22 cellular contexts compared by ENCODE assay signal in genomic region chr2:29159125-29159524, GRCh38. TPM values are rescaled to one million over a fixed set of nuclear protein-coding genes. Genes with fewer than 3 reads are reported as not detected.
DNase-seq lines count a peak whose midpoint lies in the region; ATAC-seq and TF ChIP-seq lines count a peak whose summit lies in the region.
"Had no signal": no experiment of that assay in that cellular context is flagged by ENCODE, and none has a peak within 500 bp of the region (broad histone marks: within the 10 kb centered on the region; RNA-seq: fewer than 3 reads in every experiment).

No MANE protein-coding gene starts in this region.

- intact Hi-C loops in Calu3 (cut with micrococcal nuclease; ENCODE audit: unreplicated experiment) (no loop called here), dorsolateral prefrontal cortex (cut with DNase I) (no loop called here)

- peaks cover 46% of the 10 kb centered on the region for H3K36me3 Mint-ChIP-seq in CD4-positive, CD25-positive, alpha-beta regulatory T cell
- H3K36me3 Mint-ChIP-seq in Calu3 (ENCODE audit: insufficient read depth, unreplicated experiment), result peaks cover 91% of the 10 kb centered on the region
- H3K36me3 Mint-ChIP-seq in T-helper 17 cell (ENCODE audit: low read depth), result peaks cover 8% of the 10 kb centered on the region

- no TSS peak for BruUV-seq in Calu3 (replicated peaks; lab: Mats Ljungman, UMichigan)

- peak overlapping the region in 2 of 3 donors; percentile 1 to 68 for H3K27ac Mint-ChIP-seq in CD4-positive, CD25-positive, alpha-beta regulatory T cell
- H3K27ac Mint-ChIP-seq in Calu3 (ENCODE audit: unreplicated experiment) (peak overlapping the region; percentile 15), T-helper 17 cell (peak overlapping the region; percentile 29)
- H3K27ac Mint-ChIP-seq: IgD-negative memory B cell; T-helper 2 cell treated with Interferon-gamma antibody and Interleukin-4, amounts not matched to agents 5 μg/mL and 100 μg/mL, for 36 hours had no signal

- TF ChIP-seq CTCF in Calu3 (IDR thresholded peaks at IDR 0.05; ENCODE audit: unreplicated experiment) (no peak), dorsolateral prefrontal cortex (IDR thresholded peaks at IDR 0.05 in 54 of 56, conservative IDR thresholded peaks at IDR 0.05 in 2 of 56; ENCODE audit: low read depth in 1 of 56, partially characterized antibody in 56 of 56) (no peak)

- H3K27me3 ChIP-seq in CD4-positive, CD25-positive, alpha-beta regulatory T cell (ENCODE audit: control insufficient read depth, insufficient read depth, low read length), result no peaks in the 10 kb centered on the region
- no peaks in the 10 kb centered on the region for H3K27me3 ChIP-seq in dorsolateral prefrontal cortex

- peaks cover 66% of the 10 kb centered on the region for H3K36me3 ChIP-seq in CD4-positive, CD25-positive, alpha-beta regulatory T cell (ENCODE audit: control insufficient read depth, insufficient read depth, low read length)

- H3K9me3 ChIP-seq in CD4-positive, CD25-positive, alpha-beta regulatory T cell (ENCODE audit: control insufficient read depth in 2 of 2, low read length in 2 of 2), result no peaks in the 10 kb centered on the region
- H3K9me3 ChIP-seq in T-helper 17 cell (ENCODE audit: control insufficient read depth, low read length, poor library complexity, severe bottlenecking), result no peaks in the 10 kb centered on the region
- H3K9me3 ChIP-seq: HAP-1 had no signal

- DNase-seq in CD4-positive, CD25-positive, alpha-beta regulatory T cell, result no peak
- DNase-seq in Calu3, result no peak
- peak; percentile 8 for DNase-seq in NCI-H2107 (lab: John Stamatoyannopoulos, UW)
- DNase-seq in T-helper 17 cell, result no peak
- DNase-seq in HCEC 1CT, result no peak
- no peak for DNase-seq in SW480 (ENCODE audit: low spot score)
- no peak for DNase-seq in dorsolateral prefrontal cortex
- no peak for DNase-seq in activated CD4-positive, CD25-positive, alpha-beta regulatory T cell treated with anti-CD3 and anti-CD28 coated beads, Interleukin-2, amount 50 U/mL, for 72 hours
- DNase-seq: C1 segment of cervical spinal cord; DMS 273 treated with DMSO at 0.1 percent for 48 hours; EL; GM23248; Karpas-422; NCI-H1694 treated with DMSO at 0.1 percent for 48 hours; NCI-H69; NK-92 treated with Interleukin-12 subunit alpha and Interleukin-12 subunit beta, amount 100 ng/mL, for 24 hours; SW 1271 had no signal

- CTCF ChIA-PET in Calu3 (lab: Charles Lee), result no interaction called here

- H3K4me3 Mint-ChIP-seq in CD4-positive, CD25-positive, alpha-beta regulatory T cell, result no peak overlapping the region
- no peak overlapping the region for H3K4me3 Mint-ChIP-seq in Calu3 (ENCODE audit: low read depth, unreplicated experiment)
- H3K4me3 Mint-ChIP-seq in T-helper 17 cell, result no peak overlapping the region
- H3K4me3 Mint-ChIP-seq: IgD-negative memory B cell; T-helper 2 cell treated with Interferon-gamma antibody and Interleukin-4, amounts not matched to agents 5 μg/mL and 100 μg/mL, for 36 hours had no signal

- H3K27me3 Mint-ChIP-seq in CD4-positive, CD25-positive, alpha-beta regulatory T cell, result no peaks in the 10 kb centered on the region
- H3K27me3 Mint-ChIP-seq in Calu3 (ENCODE audit: unreplicated experiment) (no peaks in the 10 kb centered on the region), T-helper 17 cell (no peaks in the 10 kb centered on the region)
- H3K27me3 Mint-ChIP-seq: IgD-negative memory B cell had no signal

- no peaks in the 10 kb centered on the region for H3K9me3 Mint-ChIP-seq in CD4-positive, CD25-positive, alpha-beta regulatory T cell
- H3K9me3 Mint-ChIP-seq in Calu3 (ENCODE audit: low read depth, unreplicated experiment), result no peaks in the 10 kb centered on the region
- H3K9me3 Mint-ChIP-seq: IgD-negative memory B cell; T-helper 2 cell treated with Interferon-gamma antibody and Interleukin-4, amounts not matched to agents 5 μg/mL and 100 μg/mL, for 36 hours had no signal

- H3K4me3 ChIP-seq in CD4-positive, CD25-positive, alpha-beta regulatory T cell (ENCODE audit: low read depth, low read length), result no peak overlapping the region
- H3K4me3 ChIP-seq in dorsolateral prefrontal cortex, result no peak overlapping the region
- H3K4me3 ChIP-seq: GM12878, GM23248, HAP-1 had no signal

- H3K4me1 Mint-ChIP-seq in CD4-positive, CD25-positive, alpha-beta regulatory T cell, result peaks cover 0 to 1% (median 0%) of the 10 kb centered on the region in 4 donors
- H3K4me1 Mint-ChIP-seq in Calu3 (ENCODE audit: low read depth, unreplicated experiment) (peaks cover 6% of the 10 kb centered on the region), T-helper 17 cell (peaks cover 9% of the 10 kb centered on the region)

- H3K4me1 ChIP-seq in CD4-positive, CD25-positive, alpha-beta regulatory T cell (ENCODE audit: control insufficient read depth, insufficient read depth, low read length, poor library complexity, severe bottlenecking), result no peaks in the 10 kb centered on the region
- H3K4me1 ChIP-seq: HAP-1 had no signal

- no peak for ATAC-seq in CD4-positive, CD25-positive, alpha-beta regulatory T cell (ENCODE audit: low read depth in 2 of 2)
- ATAC-seq in T-helper 17 cell, result no peak
- ATAC-seq: GM12878, Right ventricle myocardium inferior had no signal

- no peak overlapping the region for H3K27ac ChIP-seq in CD4-positive, CD25-positive, alpha-beta regulatory T cell (ENCODE audit: insufficient read depth, low read length, poor library complexity, severe bottlenecking)
- H3K27ac ChIP-seq in dorsolateral prefrontal cortex, result peak overlapping the region in 10 of 59 donors; percentile 3 to 35 (median 10)
- H3K27ac ChIP-seq: GM23248 had no signal

RNA-seq across cellular contexts. Expression of gene CLIP4, which starts 43.9 kb away (rescaled TPM):
- 37.7 TPM for total RNA-seq in CD4-positive, CD25-positive, alpha-beta regulatory T cell
- 10 to 100 TPM; 13.5 to 22.5 (median 16.9) TPM for polyA plus RNA-seq in CD4-positive, CD25-positive, alpha-beta regulatory T cell
- 136 and 184 TPM in 2 replicates for total RNA-seq in Calu3 (2022)
- 10 to 100 TPM; 36.8 to 41.6 TPM for total RNA-seq in T-helper 17 cell
- total RNA-seq in dorsolateral prefrontal cortex, result 100 to 1,000 TPM in 27 of 120 experiments, 10 to 100 TPM in 93; 65.7 to 139 (median 91.4) TPM
